Comparison of ENCODE assay signal across 2 cellular contexts in genomic region chr16:4650443-4651074, GRCh38.
A peak's percentile ranks its signal among the peaks of the same experiment; 100 is the strongest.
TF ChIP-seq lines count a peak whose summit lies in the region.

No MANE protein-coding gene starts in this region.

TF ChIP-seq in H1, 55 proteins besides CTCF, POLR2A, EP300 and RAD21:
- peak; percentile 58; the same call in 1 of the 2 replicates for TF ChIP-seq TEAD4 (IDR thresholded peaks at IDR 0.05; ENCODE audit: low read depth, low read length)
- 0 out of 2 replicates have a peak, but pooled peaks have one; percentile 16 for TF ChIP-seq CHD2 (IDR thresholded peaks at IDR 0.05; ENCODE audit: low read length)
- TF ChIP-seq USF2 (IDR thresholded peaks at IDR 0.05; ENCODE audit: low read length) = peak; percentile 81
- TF ChIP-seq MAX (IDR thresholded peaks at IDR 0.05) = peak; percentile 95
- TF ChIP-seq YY1 (IDR thresholded peaks at IDR 0.05; ENCODE audit: low read depth, low read length) = peak; percentile 90
- peak in 1 of 2 experiments; percentile 56; a peak in 1 of 4 replicates for TF ChIP-seq SIN3A (conservative IDR thresholded peaks at IDR 0.05 in 1 of 2, IDR thresholded peaks at IDR 0.05 in 1 of 2; ENCODE audit: low read depth in 1 of 2, low read length in 2 of 2)
- TF ChIP-seq ATF3 (IDR thresholded peaks at IDR 0.05; ENCODE audit: insufficient read depth, low read depth, low read length) = peak; percentile 75; the same call in 1 of the 2 replicates
- peak; percentile 7; the same call in 1 of the 2 replicates for TF ChIP-seq JUND (IDR thresholded peaks at IDR 0.05; ENCODE audit: low read length)
- TF ChIP-seq E2F6 (IDR thresholded peaks at IDR 0.05) = peak; percentile 49; the same call in 1 of the 2 replicates
- peak; percentile 62; the same call in 1 of the 2 replicates for TF ChIP-seq GABPA (IDR thresholded peaks at IDR 0.05; ENCODE audit: borderline replicate concordance, insufficient read depth, low read length)
- TF ChIP-seq KDM1A (IDR thresholded peaks at IDR 0.05; ENCODE audit: borderline replicate concordance, low read length) = peak; percentile 33; the same call in 1 of the 2 replicates
- peak; percentile 10 for TF ChIP-seq NANOG (IDR thresholded peaks at IDR 0.05; ENCODE audit: insufficient read depth, low read depth, low read length, poor library complexity, severe bottlenecking)
TF ChIP-seq in H1: peak in this region for 12; not testable (repeated sequence) for 43.

TF ChIP-seq in liver, 16 proteins besides CTCF, POLR2A, EP300 and RAD21:
- TF ChIP-seq HNF4A (conservative IDR thresholded peaks at IDR 0.05) = peak in 1 of 2 donors; percentile 5
- TF ChIP-seq RXRA (IDR thresholded peaks at IDR 0.05) = peak in 1 of 2 donors; percentile 23
